2 cellular contexts compared by ENCODE assay signal in the genomic region with DNA sequence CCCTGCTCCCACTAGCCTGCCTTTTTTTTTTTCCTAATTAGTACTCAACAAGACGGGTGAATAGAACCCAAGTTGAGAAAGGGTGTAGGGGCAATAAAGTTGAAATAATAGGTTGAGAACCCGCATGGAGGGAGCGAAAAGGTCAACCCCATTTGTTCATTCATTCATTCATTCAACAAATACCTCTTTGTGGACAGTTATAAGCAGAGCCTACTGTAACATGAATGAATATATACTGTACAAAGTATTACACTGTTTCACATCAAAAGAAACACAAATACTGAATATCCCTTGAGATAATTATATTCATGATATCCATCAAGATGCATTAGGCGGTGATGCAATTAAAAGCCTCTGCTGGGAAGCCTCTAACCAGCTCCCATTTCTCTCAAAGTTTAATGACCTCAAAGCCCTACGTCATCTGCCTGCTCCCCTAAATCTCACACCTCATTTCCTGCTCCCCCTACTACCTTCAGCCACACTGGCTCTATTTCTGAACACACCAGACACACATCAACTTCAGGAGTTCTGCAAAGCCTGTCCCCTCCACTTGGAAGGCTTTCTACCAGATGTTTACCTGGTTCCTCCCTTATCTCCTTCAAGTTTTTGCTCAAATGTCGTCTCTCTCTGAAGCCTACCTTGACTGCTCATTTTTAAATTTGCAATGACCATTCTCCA.
TF ChIP-seq lines count a peak whose summit lies in the region.

No MANE protein-coding gene starts in this region.

TF ChIP-seq in GM23338, 12 proteins besides CTCF, POLR2A, EP300 and RAD21 (continues in another document):
- TF ChIP-seq POLR2AphosphoS5 (IDR thresholded peaks at IDR 0.05; ENCODE audit: low read depth) (no peak), ZNF114 (CRISPR knock-in tag; IDR thresholded peaks at IDR 0.05) (no peak), JUNB (IDR thresholded peaks at IDR 0.05; ENCODE audit: unreplicated experiment) (no peak), EZH2 (IDR thresholded peaks at IDR 0.05; ENCODE audit: low read depth, unreplicated experiment) (no peak), STAT1 (IDR thresholded peaks at IDR 0.05; ENCODE audit: unreplicated experiment) (no peak), NANOG (IDR thresholded peaks at IDR 0.05; ENCODE audit: borderline replicate concordance) (no peak), ZNF331 (CRISPR knock-in tag; IDR thresholded peaks at IDR 0.05; ENCODE audit: low read depth) (no peak)
- TF ChIP-seq, protein P1, sequence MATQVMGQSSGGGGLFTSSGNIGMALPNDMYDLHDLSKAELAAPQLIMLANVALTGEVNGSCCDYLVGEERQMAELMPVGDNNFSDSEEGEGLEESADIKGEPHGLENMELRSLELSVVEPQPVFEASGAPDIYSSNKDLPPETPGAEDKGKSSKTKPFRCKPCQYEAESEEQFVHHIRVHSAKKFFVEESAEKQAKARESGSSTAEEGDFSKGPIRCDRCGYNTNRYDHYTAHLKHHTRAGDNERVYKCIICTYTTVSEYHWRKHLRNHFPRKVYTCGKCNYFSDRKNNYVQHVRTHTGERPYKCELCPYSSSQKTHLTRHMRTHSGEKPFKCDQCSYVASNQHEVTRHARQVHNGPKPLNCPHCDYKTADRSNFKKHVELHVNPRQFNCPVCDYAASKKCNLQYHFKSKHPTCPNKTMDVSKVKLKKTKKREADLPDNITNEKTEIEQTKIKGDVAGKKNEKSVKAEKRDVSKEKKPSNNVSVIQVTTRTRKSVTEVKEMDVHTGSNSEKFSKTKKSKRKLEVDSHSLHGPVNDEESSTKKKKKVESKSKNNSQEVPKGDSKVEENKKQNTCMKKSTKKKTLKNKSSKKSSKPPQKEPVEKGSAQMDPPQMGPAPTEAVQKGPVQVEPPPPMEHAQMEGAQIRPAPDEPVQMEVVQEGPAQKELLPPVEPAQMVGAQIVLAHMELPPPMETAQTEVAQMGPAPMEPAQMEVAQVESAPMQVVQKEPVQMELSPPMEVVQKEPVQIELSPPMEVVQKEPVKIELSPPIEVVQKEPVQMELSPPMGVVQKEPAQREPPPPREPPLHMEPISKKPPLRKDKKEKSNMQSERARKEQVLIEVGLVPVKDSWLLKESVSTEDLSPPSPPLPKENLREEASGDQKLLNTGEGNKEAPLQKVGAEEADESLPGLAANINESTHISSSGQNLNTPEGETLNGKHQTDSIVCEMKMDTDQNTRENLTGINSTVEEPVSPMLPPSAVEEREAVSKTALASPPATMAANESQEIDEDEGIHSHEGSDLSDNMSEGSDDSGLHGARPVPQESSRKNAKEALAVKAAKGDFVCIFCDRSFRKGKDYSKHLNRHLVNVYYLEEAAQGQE (IDR thresholded peaks at IDR 0.05; ENCODE audit: unreplicated experiment) = no peak
- TF ChIP-seq, protein P2, sequence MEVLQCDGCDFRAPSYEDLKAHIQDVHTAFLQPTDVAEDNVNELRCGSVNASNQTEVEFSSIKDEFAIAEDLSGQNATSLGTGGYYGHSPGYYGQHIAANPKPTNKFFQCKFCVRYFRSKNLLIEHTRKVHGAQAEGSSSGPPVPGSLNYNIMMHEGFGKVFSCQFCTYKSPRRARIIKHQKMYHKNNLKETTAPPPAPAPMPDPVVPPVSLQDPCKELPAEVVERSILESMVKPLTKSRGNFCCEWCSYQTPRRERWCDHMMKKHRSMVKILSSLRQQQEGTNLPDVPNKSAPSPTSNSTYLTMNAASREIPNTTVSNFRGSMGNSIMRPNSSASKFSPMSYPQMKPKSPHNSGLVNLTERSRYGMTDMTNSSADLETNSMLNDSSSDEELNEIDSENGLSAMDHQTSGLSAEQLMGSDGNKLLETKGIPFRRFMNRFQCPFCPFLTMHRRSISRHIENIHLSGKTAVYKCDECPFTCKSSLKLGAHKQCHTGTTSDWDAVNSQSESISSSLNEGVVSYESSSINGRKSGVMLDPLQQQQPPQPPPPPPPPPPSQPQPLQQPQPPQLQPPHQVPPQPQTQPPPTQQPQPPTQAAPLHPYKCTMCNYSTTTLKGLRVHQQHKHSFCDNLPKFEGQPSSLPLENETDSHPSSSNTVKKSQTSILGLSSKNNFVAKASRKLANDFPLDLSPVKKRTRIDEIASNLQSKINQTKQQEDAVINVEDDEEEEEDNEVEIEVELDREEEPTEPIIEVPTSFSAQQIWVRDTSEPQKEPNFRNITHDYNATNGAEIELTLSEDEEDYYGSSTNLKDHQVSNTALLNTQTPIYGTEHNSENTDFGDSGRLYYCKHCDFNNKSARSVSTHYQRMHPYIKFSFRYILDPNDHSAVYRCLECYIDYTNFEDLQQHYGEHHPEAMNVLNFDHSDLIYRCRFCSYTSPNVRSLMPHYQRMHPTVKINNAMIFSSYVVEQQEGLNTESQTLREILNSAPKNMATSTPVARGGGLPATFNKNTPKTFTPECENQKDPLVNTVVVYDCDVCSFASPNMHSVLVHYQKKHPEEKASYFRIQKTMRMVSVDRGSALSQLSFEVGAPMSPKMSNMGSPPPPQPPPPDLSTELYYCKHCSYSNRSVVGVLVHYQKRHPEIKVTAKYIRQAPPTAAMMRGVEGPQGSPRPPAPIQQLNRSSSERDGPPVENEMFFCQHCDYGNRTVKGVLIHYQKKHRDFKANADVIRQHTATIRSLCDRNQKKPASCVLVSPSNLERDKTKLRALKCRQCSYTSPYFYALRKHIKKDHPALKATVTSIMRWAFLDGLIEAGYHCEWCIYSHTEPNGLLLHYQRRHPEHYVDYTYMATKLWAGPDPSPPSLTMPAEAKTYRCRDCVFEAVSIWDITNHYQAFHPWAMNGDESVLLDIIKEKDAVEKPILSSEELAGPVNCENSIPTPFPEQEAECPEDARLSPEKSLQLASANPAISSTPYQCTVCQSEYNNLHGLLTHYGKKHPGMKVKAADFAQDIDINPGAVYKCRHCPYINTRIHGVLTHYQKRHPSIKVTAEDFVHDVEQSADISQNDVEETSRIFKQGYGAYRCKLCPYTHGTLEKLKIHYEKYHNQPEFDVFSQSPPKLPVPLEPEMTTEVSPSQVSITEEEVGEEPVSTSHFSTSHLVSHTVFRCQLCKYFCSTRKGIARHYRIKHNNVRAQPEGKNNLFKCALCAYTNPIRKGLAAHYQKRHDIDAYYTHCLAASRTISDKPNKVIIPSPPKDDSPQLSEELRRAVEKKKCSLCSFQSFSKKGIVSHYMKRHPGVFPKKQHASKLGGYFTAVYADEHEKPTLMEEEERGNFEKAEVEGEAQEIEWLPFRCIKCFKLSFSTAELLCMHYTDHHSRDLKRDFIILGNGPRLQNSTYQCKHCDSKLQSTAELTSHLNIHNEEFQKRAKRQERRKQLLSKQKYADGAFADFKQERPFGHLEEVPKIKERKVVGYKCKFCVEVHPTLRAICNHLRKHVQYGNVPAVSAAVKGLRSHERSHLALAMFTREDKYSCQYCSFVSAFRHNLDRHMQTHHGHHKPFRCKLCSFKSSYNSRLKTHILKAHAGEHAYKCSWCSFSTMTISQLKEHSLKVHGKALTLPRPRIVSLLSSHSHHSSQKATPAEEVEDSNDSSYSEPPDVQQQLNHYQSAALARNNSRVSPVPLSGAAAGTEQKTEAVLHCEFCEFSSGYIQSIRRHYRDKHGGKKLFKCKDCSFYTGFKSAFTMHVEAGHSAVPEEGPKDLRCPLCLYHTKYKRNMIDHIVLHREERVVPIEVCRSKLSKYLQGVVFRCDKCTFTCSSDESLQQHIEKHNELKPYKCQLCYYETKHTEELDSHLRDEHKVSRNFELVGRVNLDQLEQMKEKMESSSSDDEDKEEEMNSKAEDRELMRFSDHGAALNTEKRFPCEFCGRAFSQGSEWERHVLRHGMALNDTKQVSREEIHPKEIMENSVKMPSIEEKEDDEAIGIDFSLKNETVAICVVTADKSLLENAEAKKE (CRISPR knock-in tag; IDR thresholded peaks at IDR 0.05) = no peak

TF ChIP-seq in endothelial cell of umbilical vein, 7 proteins besides CTCF, POLR2A, EP300 and RAD21:
- TF ChIP-seq, protein P3, sequence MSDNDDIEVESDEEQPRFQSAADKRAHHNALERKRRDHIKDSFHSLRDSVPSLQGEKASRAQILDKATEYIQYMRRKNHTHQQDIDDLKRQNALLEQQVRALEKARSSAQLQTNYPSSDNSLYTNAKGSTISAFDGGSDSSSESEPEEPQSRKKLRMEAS (IDR thresholded peaks at IDR 0.05; ENCODE audit: insufficient read depth, insufficient read length) = no peak
- TF ChIP-seq GATA2 (IDR thresholded peaks at IDR 0.05; ENCODE audit: insufficient read depth, insufficient read length, low read depth, low read length) (no peak), EZH2 (IDR thresholded peaks at IDR 0.05; ENCODE audit: borderline replicate concordance, low read depth, low read length, severe bottlenecking) (no peak), MYC (IDR thresholded peaks at IDR 0.05; ENCODE audit: low read depth, low read length) (no peak), POLR2AphosphoS5 (IDR thresholded peaks at IDR 0.05; ENCODE audit: insufficient read depth, low read depth, low read length) (no peak), FOS (IDR thresholded peaks at IDR 0.05; ENCODE audit: borderline replicate concordance, insufficient read depth, low read length) (no peak), JUN (IDR thresholded peaks at IDR 0.05; ENCODE audit: borderline replicate concordance, insufficient read depth, insufficient read length, low read depth) (no peak)
